1 cellular context compared by ENCODE assay signal in genomic region chr3:129000742-129001100, GRCh38.
TF ChIP-seq lines count a peak whose summit lies in the region.

No MANE protein-coding gene starts in this region.

TF ChIP-seq in A549, 52 proteins besides CTCF, POLR2A, EP300 and RAD21 (continued from another document):
- TF ChIP-seq FOSB (CRISPR knock-in tag; IDR thresholded peaks at IDR 0.05) (no peak), CHD2 (IDR thresholded peaks at IDR 0.05; ENCODE audit: low read length, partially characterized antibody) (no peak), PHF8 (IDR thresholded peaks at IDR 0.05; ENCODE audit: borderline replicate concordance, low read depth) (no peak), POLR2AphosphoS2 (conservative IDR thresholded peaks at IDR 0.05; ENCODE audit: low read length) (no peak), ZNF302 (CRISPR knock-in tag; IDR thresholded peaks at IDR 0.05) (no peak), ZC3H11A (IDR thresholded peaks at IDR 0.05) (no peak)
- TF ChIP-seq, protein P1, sequence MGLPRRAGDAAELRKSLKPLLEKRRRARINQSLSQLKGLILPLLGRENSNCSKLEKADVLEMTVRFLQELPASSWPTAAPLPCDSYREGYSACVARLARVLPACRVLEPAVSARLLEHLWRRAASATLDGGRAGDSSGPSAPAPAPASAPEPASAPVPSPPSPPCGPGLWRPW (IDR thresholded peaks at IDR 0.05): no peak
TF ChIP-seq in A549: peak in this region for 0.
